Comparison of ENCODE assay signal across 8 cellular contexts in genomic region chr2:70553584-70554337, GRCh38. TPM values are rescaled to one million over a fixed set of nuclear protein-coding genes. Genes with fewer than 3 reads are reported as not detected.
DNase-seq lines count a peak whose midpoint lies in the region; ATAC-seq, FAIRE-seq and TF ChIP-seq lines count a peak whose summit lies in the region.

Gene TGFA (minus strand): TSS chr2:70553826. CDS start chr2:70553767, 59 bp downstream.

- H3K4me1 ChIP-seq in KMS-11 (ENCODE audit: low read depth, poor library complexity, severe bottlenecking) = peaks cover 41% of the 10 kb centered on the region
- peaks cover 0 to 28% (median 19%) of the 10 kb centered on the region in 3 donors for H3K4me1 ChIP-seq in pancreas
- peaks cover 0 to 29% (median 19%) of the 10 kb centered on the region in 4 donors for H3K4me1 ChIP-seq in tibial artery

- intact Hi-C loops in Right ventricle myocardium superior (cut with DNase I) = loop anchor here (5.0 kb wide), 1 partner anchor 64 kb away; no protein-coding TSS in a partner anchor
- intact Hi-C loops in pancreas (cut with DNase I) = no loop called here
- intact Hi-C loops in tibial artery (cut with DNase I; ENCODE audit: low total_unique reads) = no loop called here

- in situ Hi-C loops in Caki2 (cut with HindIII; ENCODE audit: low pct_unique_long_range_greater_than_20kb, low sequenced_read_pairs) (no loop called here), SK-MEL-5 (cut with HindIII; ENCODE audit: low pct_unique_long_range_greater_than_20kb, low sequenced_read_pairs) (no loop called here)

- H3K27me3 ChIP-seq in KMS-11 (ENCODE audit: insufficient read depth, low read depth) = no peaks in the 10 kb centered on the region
- no peaks in the 10 kb centered on the region for H3K27me3 ChIP-seq in pancreas
- H3K27me3 ChIP-seq in tibial artery = peaks cover 0 to 29% of the 10 kb centered on the region in 2 donors

- H3K4me2 ChIP-seq in KMS-11 = peak within 1 kb of the TSS; percentile 100

- TF ChIP-seq CTCF in KMS-11 (conservative IDR thresholded peaks at IDR 0.05; ENCODE audit: low read depth, low read length) = 0 out of 2 replicates have a peak, but pooled peaks have one; percentile 82
- peak; percentile 65 to 78 (median 68) for TF ChIP-seq CTCF in pancreas (IDR thresholded peaks at IDR 0.05)
- TF ChIP-seq CTCF in tibial artery (IDR thresholded peaks at IDR 0.05) = peak; percentile 52 to 69

- H3K9ac ChIP-seq in KMS-11 = peak within 1 kb of the TSS; percentile 64; the same call in 1 of the 2 replicates

- H3K4me3 ChIP-seq in KMS-11 (IDR thresholded peaks at IDR 0.05; ENCODE audit: insufficient read depth, low read depth, low read length) = peak within 1 kb of the TSS; percentile 78
- H3K4me3 ChIP-seq in pancreas = peak within 1 kb of the TSS; percentile 57 to 82 (median 68)
- H3K4me3 ChIP-seq in tibial artery = peak within 1 kb of the TSS; percentile 63 to 64

- H3K27ac ChIP-seq in KMS-11 = peak within 1 kb of the TSS; percentile 44; the same call in 1 of the 2 replicates
- H3K27ac ChIP-seq in pancreas = peak within 1 kb of the TSS; percentile 92 to 95 (median 94)
- H3K27ac ChIP-seq in tibial artery = peak within 1 kb of the TSS in 1 of 2 donors; percentile 27

- DNase-seq in Caki2 (ENCODE audit: low read depth) = peak; percentile 96
- DNase-seq in SK-MEL-5 (ENCODE audit: low read depth, low spot score) = peak; percentile 86
- peak; percentile 79 for DNase-seq in activated naive CD4-positive, alpha-beta T cell treated with anti-CD3 and anti-CD28 coated beads, Interleukin-2, amount 50 U/mL, for 16 hours
- DNase-seq in Right ventricle myocardium superior = peak; percentile 83
- DNase-seq in pancreas = peak; percentile 89 to 94 (median 91)
- DNase-seq in tibial artery = peak; percentile 36 to 74

- H3K36me3 ChIP-seq in KMS-11 (ENCODE audit: insufficient read depth) (no peaks in the 10 kb centered on the region), pancreas (no peaks in the 10 kb centered on the region), tibial artery (no peaks in the 10 kb centered on the region)

- 0 to 1% methylated on average over 53 to 88 of the region's 88 CpGs for WGBS in pancreas, 2 donors

- H2AFZ ChIP-seq in KMS-11 (ENCODE audit: low read depth) = peak within 1 kb of the TSS; percentile 96

- H3K9me3 ChIP-seq in pancreas = no peaks in the 10 kb centered on the region
- H3K9me3 ChIP-seq in tibial artery = no peaks in the 10 kb centered on the region

- no peak for FAIRE-seq in pancreas (lab: Jason Lieb, UNC)

- no peaks in the 10 kb centered on the region for H3K79me2 ChIP-seq in KMS-11 (ENCODE audit: insufficient read depth, low read depth)

- H4K20me1 ChIP-seq in KMS-11 (ENCODE audit: insufficient read depth) = no peaks in the 10 kb centered on the region

- ATAC-seq in GM21526 (IDR thresholded peaks at IDR 0.05; ENCODE audit: low FRiP score, unreplicated experiment) (peak; percentile 73), Right ventricle myocardium superior (ENCODE audit: poor library complexity) (peak; percentile 95), pancreas (peak; percentile 82 to 89 (median 83))

RNA-seq across cellular contexts. Expression of gene TGFA, which starts in this region (rescaled TPM):
- 84.3 and 116 TPM in 2 replicates for total RNA-seq in Caki2 (2014; rRNA removed; shearing (Covaris generic); ENCODE audit: low replicate concordance)
- total RNA-seq in SK-MEL-5 (2014; rRNA removed; shearing (Covaris generic)) = 2.1 and 2.4 TPM in 2 replicates
- polyA plus RNA-seq in SK-MEL-5 (2015; cell fraction: cytosol; rRNA removed) = 7.3 and 12.9 TPM in 2 replicates
- polyA plus RNA-seq in SK-MEL-5 (2015; cell fraction: nucleus; rRNA removed) = 1.9 and 6.9 TPM in 2 replicates
- total RNA-seq in Right ventricle myocardium superior = 2.1 TPM
- 10 to 100 TPM in 2 of 6 donors, 1 to 10 TPM in 4; 5.1 to 13.2 (median 7.7) TPM for total RNA-seq in pancreas
- polyA plus RNA-seq in pancreas = 1 to 10 TPM; 3.8 TPM
